Comparison of ENCODE assay signal across 20 cellular contexts in the genomic region with DNA sequence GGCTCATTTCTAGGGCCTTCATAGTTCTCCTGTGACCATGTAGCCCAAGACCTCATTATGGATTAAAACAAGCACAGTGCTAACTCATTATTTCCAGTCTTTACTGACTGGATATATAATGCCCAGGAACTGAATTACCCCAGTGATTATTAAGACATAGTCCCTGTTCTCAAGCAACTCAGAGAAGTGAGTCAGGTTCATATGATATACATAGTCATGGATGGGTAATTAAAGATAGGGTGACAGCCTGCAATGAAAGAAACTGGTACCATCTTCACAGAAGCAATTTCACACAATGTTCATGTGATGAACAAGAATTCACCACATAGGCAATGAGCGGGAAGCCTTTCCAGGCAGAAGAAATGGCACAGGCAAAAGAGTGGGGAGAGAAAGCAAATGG. TPM values are rescaled to one million over a fixed set of nuclear protein-coding genes. Genes with fewer than 3 reads are reported as not detected.
DNase-seq lines count a peak whose midpoint lies in the region; ATAC-seq lines count a peak whose summit lies in the region.
"Had no signal": no experiment of that assay in that cellular context is flagged by ENCODE, and none has a peak within 500 bp of the region (broad histone marks: within the 10 kb centered on the region; RNA-seq: fewer than 3 reads in every experiment).

No MANE protein-coding gene starts in this region.

- in situ Hi-C loops in Caki2 (cut with HindIII; ENCODE audit: low pct_unique_long_range_greater_than_20kb, low sequenced_read_pairs) = no loop called here

- peak overlapping the region; percentile 30 for H3K4me3 Mint-ChIP-seq in activated CD4-positive, alpha-beta T cell treated with anti-CD3 and anti-CD28 coated beads, Interleukin-2, amount 10 ng/mL, durations not matched to agents 24 days and 14 days
- H3K4me3 Mint-ChIP-seq in activated naive CD8-positive, alpha-beta T cell = peak overlapping the region; percentile 44
- peak overlapping the region; percentile 47 for H3K4me3 Mint-ChIP-seq in natural killer cell treated with Interleukin-12 subunit alpha and Interleukin-12 subunit beta and Interleukin-15 and Interleukin-18, amount 100 ng/mL, for 72 hours
- H3K4me3 Mint-ChIP-seq: activated CD4-positive, alpha-beta T cell treated with anti-CD3 and anti-CD28 coated beads, Interleukin-2, amount 10 ng/mL, durations not matched to agents 7 days and 5 days had no signal

- ATAC-seq in natural killer cell treated with Interleukin-12 subunit alpha and Interleukin-12 subunit beta and Interleukin-15 and Interleukin-18, amount 100 ng/mL, for 72 hours = no peak

- intact Hi-C loops in activated CD4-positive, alpha-beta T cell treated with anti-CD3 and anti-CD28 coated beads, Interleukin-2, amount 10 ng/mL, durations not matched to agents 24 days and 14 days (cut with micrococcal nuclease) = loop anchor here (5.0 kb wide), 1 partner anchor 38 kb away; no protein-coding TSS in a partner anchor

- H3K27me3 Mint-ChIP-seq in activated CD4-positive, alpha-beta T cell treated with anti-CD3 and anti-CD28 coated beads, Interleukin-2, amount 10 ng/mL, durations not matched to agents 24 days and 14 days = no peaks in the 10 kb centered on the region
- H3K27me3 Mint-ChIP-seq in activated naive CD8-positive, alpha-beta T cell = no peaks in the 10 kb centered on the region
- H3K27me3 Mint-ChIP-seq in natural killer cell treated with Interleukin-12 subunit alpha and Interleukin-12 subunit beta and Interleukin-15 and Interleukin-18, amount 100 ng/mL, for 72 hours = no peaks in the 10 kb centered on the region
- H3K27me3 Mint-ChIP-seq: activated CD4-positive, alpha-beta T cell treated with anti-CD3 and anti-CD28 coated beads, Interleukin-2, amount 10 ng/mL, durations not matched to agents 7 days and 5 days; central memory CD8-positive, alpha-beta T cell; naive B cell had no signal

- no peak for DNase-seq in activated CD4-positive, alpha-beta T cell treated with anti-CD3 and anti-CD28 coated beads, Interleukin-2, amount 10 ng/mL, durations not matched to agents 24 days and 14 days
- no peak for DNase-seq in activated CD4-positive, alpha-beta T cell treated with anti-CD3 and anti-CD28 coated beads, Interleukin-2, amount 50 U/mL, for 48 hours
- DNase-seq in Caki2 (ENCODE audit: low read depth) (peak; percentile 43), middle frontal gyrus (ENCODE audit: extremely low spot score, low spot score) (no peak), COR-L47 (lab: John Stamatoyannopoulos, UW) (no peak), iPS-NIHi11 (ENCODE audit: low spot score) (no peak)
- DNase-seq in natural killer cell treated with Interleukin-12 subunit alpha and Interleukin-12 subunit beta and Interleukin-15 and Interleukin-18, amount 100 ng/mL, for 72 hours (ENCODE audit: low spot score) = no peak
- DNase-seq: activated CD4-positive, alpha-beta T cell treated with anti-CD3 and anti-CD28 coated beads, Interleukin-2, amount 10 ng/mL, durations not matched to agents 7 days and 5 days; anterior cingulate cortex; C1 segment of cervical spinal cord; esophagus squamous epithelium; head of caudate nucleus; immature natural killer cell; naive B cell; NCI-H146; NCI-H82; spleen; thyroid gland had no signal

- H3K27ac Mint-ChIP-seq in activated CD4-positive, alpha-beta T cell treated with anti-CD3 and anti-CD28 coated beads, Interleukin-2, amount 10 ng/mL, durations not matched to agents 24 days and 14 days = peak overlapping the region; percentile 51
- peak overlapping the region; percentile 11 for H3K27ac Mint-ChIP-seq in activated naive CD8-positive, alpha-beta T cell
- H3K27ac Mint-ChIP-seq in natural killer cell treated with Interleukin-12 subunit alpha and Interleukin-12 subunit beta and Interleukin-15 and Interleukin-18, amount 100 ng/mL, for 72 hours = peak overlapping the region in 1 of 2 donors; percentile 10
- H3K27ac Mint-ChIP-seq: activated CD4-positive, alpha-beta T cell treated with anti-CD3 and anti-CD28 coated beads, Interleukin-2, amount 10 ng/mL, durations not matched to agents 7 days and 5 days had no signal

- H3K36me3 Mint-ChIP-seq in activated CD4-positive, alpha-beta T cell treated with anti-CD3 and anti-CD28 coated beads, Interleukin-2, amount 10 ng/mL, durations not matched to agents 24 days and 14 days (ENCODE audit: low read depth) = peaks cover 63% of the 10 kb centered on the region
- peaks cover 10% of the 10 kb centered on the region for H3K36me3 Mint-ChIP-seq in activated naive CD8-positive, alpha-beta T cell
- peaks cover 28% of the 10 kb centered on the region for H3K36me3 Mint-ChIP-seq in natural killer cell treated with Interleukin-12 subunit alpha and Interleukin-12 subunit beta and Interleukin-15 and Interleukin-18, amount 100 ng/mL, for 72 hours

- peaks cover 35% of the 10 kb centered on the region for H3K4me1 Mint-ChIP-seq in activated CD4-positive, alpha-beta T cell treated with anti-CD3 and anti-CD28 coated beads, Interleukin-2, amount 10 ng/mL, durations not matched to agents 24 days and 14 days
- peaks cover 44% of the 10 kb centered on the region for H3K4me1 Mint-ChIP-seq in activated naive CD8-positive, alpha-beta T cell (ENCODE audit: low read depth)
- peaks cover 36 to 37% of the 10 kb centered on the region in 2 donors for H3K4me1 Mint-ChIP-seq in natural killer cell treated with Interleukin-12 subunit alpha and Interleukin-12 subunit beta and Interleukin-15 and Interleukin-18, amount 100 ng/mL, for 72 hours (ENCODE audit: low read depth in 2 of 2)

- H3K9me3 Mint-ChIP-seq in activated CD4-positive, alpha-beta T cell treated with anti-CD3 and anti-CD28 coated beads, Interleukin-2, amount 10 ng/mL, durations not matched to agents 24 days and 14 days = no peaks in the 10 kb centered on the region
- no peaks in the 10 kb centered on the region for H3K9me3 Mint-ChIP-seq in activated naive CD8-positive, alpha-beta T cell (ENCODE audit: low read depth)
- no peaks in the 10 kb centered on the region for H3K9me3 Mint-ChIP-seq in natural killer cell treated with Interleukin-12 subunit alpha and Interleukin-12 subunit beta and Interleukin-15 and Interleukin-18, amount 100 ng/mL, for 72 hours
- H3K9me3 Mint-ChIP-seq: activated CD4-positive, alpha-beta T cell treated with anti-CD3 and anti-CD28 coated beads, Interleukin-2, amount 10 ng/mL, durations not matched to agents 7 days and 5 days; central memory CD8-positive, alpha-beta T cell; immature natural killer cell; naive B cell had no signal

RNA-seq across cellular contexts. Expression of a gene that starts 3.5 kb away (rescaled TPM):
- 64.8 and 67.3 TPM in 2 replicates for total RNA-seq in activated CD4-positive, alpha-beta T cell treated with anti-CD3 and anti-CD28 coated beads, Interleukin-2, amount 10 ng/mL, durations not matched to agents 24 days and 14 days
- 144 and 159 TPM in 2 replicates for total RNA-seq in Caki2 (2014; rRNA removed; shearing (Covaris generic); ENCODE audit: low replicate concordance)
- 10 to 100 TPM; 49.1 to 74.0 TPM for total RNA-seq in natural killer cell treated with Interleukin-12 subunit alpha and Interleukin-12 subunit beta and Interleukin-15 and Interleukin-18, amount 100 ng/mL, for 72 hours
